In the genomic region with DNA sequence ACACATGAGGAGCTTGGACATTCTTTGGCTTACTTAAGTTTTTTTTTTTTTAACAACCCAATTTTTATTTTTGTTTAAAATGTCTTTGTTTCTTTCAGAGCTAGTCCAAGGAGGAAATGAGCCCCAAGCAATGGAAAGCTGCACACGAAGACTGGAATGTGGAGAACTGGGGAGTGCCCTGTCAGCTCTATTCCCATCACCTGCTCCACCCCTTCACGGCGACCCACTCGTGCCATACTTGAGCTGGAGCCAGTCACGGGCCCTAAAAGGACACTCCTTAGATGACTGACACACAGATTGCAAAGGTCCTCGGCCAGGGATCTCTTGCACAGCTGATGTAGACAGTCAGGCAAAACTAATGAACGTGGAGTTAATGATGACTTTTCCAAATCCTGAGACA, we compare ENCODE assay signal across 21 cellular contexts. TPM values are rescaled to one million over a fixed set of nuclear protein-coding genes. Genes with fewer than 3 reads are reported as not detected.
"Had no signal": no experiment of that assay in that cellular context is flagged by ENCODE, and none has a peak within 500 bp of the region (broad histone marks: within the 10 kb centered on the region; RNA-seq: fewer than 3 reads in every experiment).

No MANE protein-coding gene starts in this region.

- H2AFZ ChIP-seq: parathyroid adenoma had no signal

- H3K36me3 ChIP-seq: tibial artery, WERI-Rb-1 had no signal

- H3K4me3 ChIP-seq: dorsolateral prefrontal cortex, esophagus muscularis mucosa, tibial artery had no signal

- DNase-seq: activated CD4-positive, alpha-beta T cell treated with anti-CD3 and anti-CD28 coated beads, Interleukin-2, amount 50 U/mL, for 1 hour; activated CD4-positive, CD25-positive, alpha-beta regulatory T cell treated with anti-CD3 and anti-CD28 coated beads, Interleukin-2, amount 50 U/mL, for 72 hours; activated CD8-positive, alpha-beta T cell treated with anti-CD3 and anti-CD28 coated beads, Interleukin-2, amount 10 ng/mL, durations not matched to agents 7 days and 5 days; central memory CD4-positive, alpha-beta T cell; dorsolateral prefrontal cortex; effector memory CD8-positive, alpha-beta T cell; islet precursor cell; midbrain; retina; stimulated activated CD4-positive, alpha-beta T cell treated with anti-CD3 and anti-CD28 coated beads, Interleukin-12 subunit alpha, Interleukin-12 subunit beta, amount 100 ng/mL, for 4 hours; stimulated activated CD4-positive, alpha-beta T cell treated with anti-CD3 and anti-CD28 coated beads, Interleukin-4, amount 100 ng/mL, for 4 hours; substantia nigra; T-cell; tibial artery; WERI-Rb-1 had no signal

- H3K27me3 ChIP-seq: dorsolateral prefrontal cortex, esophagus muscularis mucosa, tibial artery had no signal

- H3K79me2 ChIP-seq: parathyroid adenoma had no signal

- ATAC-seq: activated CD8-positive, alpha-beta T cell treated with anti-CD3 and anti-CD28 coated beads, Interleukin-2, amount 10 ng/mL, durations not matched to agents 7 days and 5 days; activated naive CD4-positive, alpha-beta T cell treated with anti-CD3 and anti-CD28 coated beads, Interleukin-2, amount 50 U/mL, for 72 hours; effector memory CD8-positive, alpha-beta T cell; T-cell had no signal

- H3K27ac ChIP-seq: dorsolateral prefrontal cortex, esophagus muscularis mucosa, parathyroid adenoma, tibial artery, WERI-Rb-1 had no signal

- H3K4me1 ChIP-seq: parathyroid adenoma, tibial artery had no signal

- H3K9ac ChIP-seq: parathyroid adenoma had no signal

- H3K9me3 ChIP-seq: esophagus muscularis mucosa, tibial artery had no signal

RNA-seq across cellular contexts. Expression of gene SLC25A18, which starts 10.6 kb away (rescaled TPM):
- total RNA-seq: activated CD8-positive, alpha-beta T cell treated with anti-CD3 and anti-CD28 coated beads, Interleukin-2, amount 10 ng/mL, durations not matched to agents 7 days and 5 days; activated naive CD4-positive, alpha-beta T cell treated with anti-CD3 and anti-CD28 coated beads, Interleukin-2, amount 50 U/mL, for 72 hours; activated T-helper 1 cell treated with anti-CD3 and anti-CD28 coated beads, Interleukin-12 subunit alpha, Interleukin-12 subunit beta, Interleukin-2, Interleukin-4 antibody, amounts not matched to agents 30 ng/mL and 10 ng/mL and 1 ng/mL, durations not matched to agents 14 hours and 24 hours and 36 hours; endothelial cell of umbilical vein; T-cell; urinary bladder had no signal
